12 cellular contexts compared by ENCODE assay signal in genomic region chr11:1203505-1204271, GRCh38. TPM values are rescaled to one million over a fixed set of nuclear protein-coding genes. Genes with fewer than 3 reads are reported as not detected.
DNase-seq lines count a peak whose midpoint lies in the region; ATAC-seq, FAIRE-seq and TF ChIP-seq lines count a peak whose summit lies in the region.
"Had no signal": no experiment of that assay in that cellular context is flagged by ENCODE, and none has a peak within 500 bp of the region (broad histone marks: within the 10 kb centered on the region; RNA-seq: fewer than 3 reads in every experiment).

No MANE protein-coding gene starts in this region.

- peaks cover 7% of the 10 kb centered on the region for H3K4me1 ChIP-seq in left ventricle myocardium inferior
- H3K4me1 ChIP-seq in small intestine (ENCODE audit: control insufficient read depth in 2 of 2, insufficient read depth in 1 of 2, low read depth in 1 of 2, low read length in 1 of 2) = no peaks in the 10 kb centered on the region
- H3K4me1 ChIP-seq: gastrocnemius medialis had no signal

- H3K9me3 ChIP-seq in left ventricle myocardium inferior (replicated peaks) = no peaks in the 10 kb centered on the region
- no peaks in the 10 kb centered on the region for H3K9me3 ChIP-seq in small intestine (ENCODE audit: control insufficient read depth, low read depth)
- H3K9me3 ChIP-seq: gastrocnemius medialis had no signal

- no peak for FAIRE-seq in small intestine (lab: Jason Lieb, UNC)

- H3K27ac ChIP-seq in left ventricle myocardium inferior (replicated peaks) (no peak overlapping the region), small intestine (ENCODE audit: low read depth in 1 of 2, low read length in 1 of 2) (no peak overlapping the region)
- H3K27ac ChIP-seq: gastrocnemius medialis, GM23248 had no signal

- peak; percentile 27 for DNase-seq in activated CD4-positive, CD25-positive, alpha-beta regulatory T cell treated with anti-CD3 and anti-CD28 coated beads, Interleukin-2, amount 50 U/mL, for 72 hours
- DNase-seq in M059J (ENCODE audit: low read depth) (peak; percentile 49), left ventricle myocardium inferior (peak; percentile 10), renal cortical epithelial cell (ENCODE audit: low read depth) (peak; percentile 11), small intestine (no peak)
- no peak for DNase-seq in activated CD4-positive, alpha-beta T cell treated with anti-CD3 and anti-CD28 coated beads, Interleukin-2, amount 50 U/mL, for 1 hour
- DNase-seq in activated CD8-positive, alpha-beta memory T cell treated with anti-CD3 and anti-CD28 coated beads, Interleukin-2, amount 50 U/mL, for 48 hours = no peak
- DNase-seq: NCI-H524 treated with DMSO at 0.1 percent for 48 hours had no signal

- H3K27me3 ChIP-seq in left ventricle myocardium inferior (ENCODE audit: low read depth) = peaks cover 83% of the 10 kb centered on the region
- H3K27me3 ChIP-seq in small intestine (ENCODE audit: control insufficient read depth in 2 of 2, insufficient read depth in 2 of 2, low read length in 2 of 2) = no peaks in the 10 kb centered on the region

- intact Hi-C loops in left ventricle myocardium inferior (cut with micrococcal nuclease) = loop anchor here (10.0 kb wide), 1 partner anchor 311 kb away; no protein-coding TSS in a partner anchor

- no peak for TF ChIP-seq CTCF in left ventricle myocardium inferior (IDR thresholded peaks at IDR 0.05; ENCODE audit: borderline replicate concordance)

- no peak for ATAC-seq in activated CD4-positive, CD25-positive, alpha-beta regulatory T cell treated with anti-CD3 and anti-CD28 coated beads, Interleukin-2, amount 50 U/mL, for 24 hours

- 43 to 74% (median 51%) methylated on average over 28 to 30 of the region's 30 CpGs for WGBS in small intestine, 3 donors

- H3K36me3 ChIP-seq in left ventricle myocardium inferior (no peaks in the 10 kb centered on the region), small intestine (ENCODE audit: control insufficient read depth in 2 of 2, insufficient read depth in 2 of 2, low read length in 2 of 2) (no peaks in the 10 kb centered on the region)
- H3K36me3 ChIP-seq: gastrocnemius medialis had no signal

- H3K4me3 ChIP-seq in left ventricle myocardium inferior (no peak overlapping the region), small intestine (ENCODE audit: low read depth in 1 of 2, low read length in 2 of 2) (no peak overlapping the region)
- H3K4me3 ChIP-seq: gastrocnemius medialis, GM23248 had no signal

RNA-seq across cellular contexts. Expression of gene MUC5B, which starts 19.2 kb away (rescaled TPM):
- total RNA-seq in M059J (2014; rRNA removed; shearing (Covaris generic)) = not detected in 2 replicates
- not detected for total RNA-seq in left ventricle myocardium inferior
- total RNA-seq in renal cortical epithelial cell = not detected in 2 replicates
- polyA plus RNA-seq in small intestine = under 1 TPM in 1 of 3 donors, not detected in 2; 0.04 TPM
- total RNA-seq: GM23248, ureter had no signal
- polyA plus RNA-seq: GM23248 had no signal

RNA-seq across cellular contexts. Expression of gene MUC5AC, which starts 45.9 kb away (rescaled TPM):
- total RNA-seq in M059J (2014; rRNA removed; shearing (Covaris generic)) = not detected in 2 replicates
- total RNA-seq in left ventricle myocardium inferior (not detected), renal cortical epithelial cell (not detected in 2 replicates)
- under 1 TPM in 1 of 3 donors, not detected in 2; 0.06 TPM for polyA plus RNA-seq in small intestine
- total RNA-seq: gastrocnemius medialis, GM23248, ureter had no signal
- polyA plus RNA-seq: GM23248 had no signal

Comparison
In these comparisons a context has a peak if more than half of its experiments do, and no peak if none do; other contexts are left out.
1. DNase-seq: peak in activated CD4-positive, CD25-positive, alpha-beta regulatory T cell treated with anti-CD3 and anti-CD28 coated beads, Interleukin-2, amount 50 U/mL, for 72 hours (single experiment), M059J (single experiment), left ventricle myocardium inferior (single experiment) and renal cortical epithelial cell (single experiment); none in small intestine (single experiment), activated CD4-positive, alpha-beta T cell treated with anti-CD3 and anti-CD28 coated beads, Interleukin-2, amount 50 U/mL, for 1 hour (single experiment) and activated CD8-positive, alpha-beta memory T cell treated with anti-CD3 and anti-CD28 coated beads, Interleukin-2, amount 50 U/mL, for 48 hours (single experiment).